In the genomic region with DNA sequence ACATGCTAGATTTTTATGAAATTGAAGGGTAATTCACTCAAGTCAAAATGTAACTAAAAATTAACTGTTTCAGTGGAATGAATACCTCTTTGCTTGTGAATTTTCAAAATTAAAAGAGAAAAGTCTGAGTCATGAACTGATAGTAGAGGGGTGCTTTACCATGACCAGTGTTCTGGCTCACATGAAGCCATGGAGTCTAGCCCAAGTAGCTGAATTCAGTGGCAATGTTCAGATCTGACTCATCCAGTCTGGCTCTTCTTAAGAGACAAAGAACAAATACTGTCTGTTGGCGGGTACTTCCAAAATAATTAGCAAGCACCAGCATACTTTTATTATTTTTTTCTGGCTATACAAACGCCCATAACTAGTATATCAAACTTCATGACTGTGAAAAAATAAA, we compare ENCODE assay signal across 16 cellular contexts.
DNase-seq lines count a peak whose midpoint lies in the region; ATAC-seq and TF ChIP-seq lines count a peak whose summit lies in the region.
"Had no signal": no experiment of that assay in that cellular context is flagged by ENCODE, and none has a peak within 500 bp of the region (broad histone marks: within the 10 kb centered on the region; RNA-seq: fewer than 3 reads in every experiment).

No MANE protein-coding gene starts in this region.

- no peaks in the 10 kb centered on the region for H3K36me3 ChIP-seq in gastrocnemius medialis
- H3K36me3 ChIP-seq: heart left ventricle, vagina had no signal

- H3K27me3 ChIP-seq in gastrocnemius medialis: no peaks in the 10 kb centered on the region
- H3K27me3 ChIP-seq: dorsolateral prefrontal cortex, heart left ventricle, vagina had no signal

- intact Hi-C loops in gastrocnemius medialis (cut with DNase I; ENCODE audit: low total_unique reads): no loop called here

- DNase-seq in COLO829 (ENCODE audit: low spot score): peak; percentile 72
- DNase-seq in NCI-H1417 treated with DMSO at 0.1 percent for 48 hours (lab: John Stamatoyannopoulos, UW): no peak
- DNase-seq in NK-92 treated with Interleukin-12 subunit alpha and Interleukin-12 subunit beta, amount 100 ng/mL, for 24 hours (lab: John Stamatoyannopoulos, UW): no peak
- no peak for DNase-seq in gastrocnemius medialis
- DNase-seq: activated naive CD4-positive, alpha-beta T cell treated with Interleukin-2 at 50 U/mL for 16 hours; dorsolateral prefrontal cortex; heart left ventricle; mesenchymal stem cell; NCI-H187 had no signal

- ATAC-seq in GM21390 (IDR thresholded peaks at IDR 0.05; ENCODE audit: unreplicated experiment) (peak; percentile 59), HG03280 (IDR thresholded peaks at IDR 0.05; ENCODE audit: unreplicated experiment) (peak; percentile 43), SK-N-SH treated with all-trans-retinoic acid at 6 μM for 48 hours (peak; percentile 86), gastrocnemius medialis (no peak), GM18867 (IDR thresholded peaks at IDR 0.05; ENCODE audit: unreplicated experiment) (no peak)
- ATAC-seq: A549, esophagus mucosa, heart left ventricle had no signal

- H3K9me3 ChIP-seq in gastrocnemius medialis: no peaks in the 10 kb centered on the region
- H3K9me3 ChIP-seq: A549, vagina had no signal

- no peak overlapping the region for H3K4me3 ChIP-seq in gastrocnemius medialis
- H3K4me3 ChIP-seq: A549, dorsolateral prefrontal cortex, vagina had no signal

- no peak overlapping the region for H3K27ac ChIP-seq in gastrocnemius medialis
- H3K27ac ChIP-seq: A549, heart left ventricle, vagina had no signal

- no peak for TF ChIP-seq POLR2A in gastrocnemius medialis (IDR thresholded peaks at IDR 0.05)

- in situ Hi-C loops in gastrocnemius medialis (cut with MboI; ENCODE audit: low sequenced_read_pairs in 4 of 4): no loop called here

- no peak for TF ChIP-seq CTCF in gastrocnemius medialis (IDR thresholded peaks at IDR 0.05 in 4 of 5, conservative IDR thresholded peaks at IDR 0.05 in 1 of 5)

- no peaks in the 10 kb centered on the region for H3K4me1 ChIP-seq in gastrocnemius medialis
- H3K4me1 ChIP-seq: A549, heart left ventricle, vagina had no signal

TF ChIP-seq in SK-N-SH treated with all-trans-retinoic acid at 6 μM for 48 hours, 23 proteins besides CTCF, POLR2A, EP300 and RAD21:
- TF ChIP-seq BACH2 (CRISPR knock-in tag; IDR thresholded peaks at IDR 0.05; ENCODE audit: borderline replicate concordance) (no peak), ISL1 (CRISPR knock-in tag; IDR thresholded peaks at IDR 0.05) (0 out of 2 replicates have a peak, but pooled peaks have one; percentile 15)

Comparison
In these comparisons a context has a peak if more than half of its experiments do, and no peak if none do; other contexts are left out.
1. ATAC-seq: peak in GM21390 (single experiment), HG03280 (single experiment) and SK-N-SH treated with all-trans-retinoic acid at 6 μM for 48 hours (single experiment); none in gastrocnemius medialis (0 of 2) and GM18867 (single experiment).